15 cellular contexts compared by ENCODE assay signal in the genomic region with DNA sequence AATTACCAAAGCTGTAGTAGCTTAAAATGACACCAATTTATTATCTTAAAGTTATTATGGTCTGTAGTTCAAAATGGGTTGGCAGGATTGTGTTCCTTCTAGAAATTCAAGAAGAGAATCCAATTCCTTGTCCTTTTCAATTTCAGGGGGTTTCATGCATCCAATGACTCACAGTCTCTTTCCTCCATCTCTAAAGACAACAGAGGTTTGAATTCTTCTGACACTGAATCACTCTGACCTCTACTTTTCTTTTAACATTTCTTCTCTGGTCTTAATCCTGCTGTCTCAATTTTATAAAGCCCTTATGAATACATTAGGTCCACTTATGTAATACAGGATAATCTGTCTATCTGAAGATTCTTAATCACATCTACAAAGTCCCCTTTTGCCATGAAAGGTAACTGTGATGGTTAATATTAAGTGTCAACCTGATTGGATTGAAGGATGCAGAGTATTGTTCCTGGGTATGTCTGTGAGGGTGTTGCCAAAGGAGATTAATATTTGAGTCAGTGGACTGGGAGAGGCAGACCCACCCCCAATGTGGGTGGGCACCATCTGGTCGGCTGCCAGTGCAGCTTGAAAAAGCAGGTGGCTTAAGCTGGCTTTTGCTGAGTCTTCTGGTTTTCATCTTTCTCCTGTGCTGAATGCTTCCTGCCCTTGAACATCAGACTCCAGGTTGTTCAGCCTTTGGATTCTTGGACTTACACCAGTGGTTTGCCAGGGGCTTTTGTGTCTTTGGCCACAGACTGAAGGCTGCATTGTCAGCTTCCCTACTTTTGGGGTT.
DNase-seq lines count a peak whose midpoint lies in the region; FAIRE-seq and TF ChIP-seq lines count a peak whose summit lies in the region.
"Had no signal": no experiment of that assay in that cellular context is flagged by ENCODE, and none has a peak within 500 bp of the region (broad histone marks: within the 10 kb centered on the region; RNA-seq: fewer than 3 reads in every experiment).

No MANE protein-coding gene starts in this region.

- no peaks in the 10 kb centered on the region for H3K27me3 Mint-ChIP-seq in astrocyte (ENCODE audit: low read depth, unreplicated experiment)
- H3K27me3 Mint-ChIP-seq: activated B cell treated with CpG ODN at 0.5 μM for 24 hours had no signal

- no peaks in the 10 kb centered on the region for H3K9me3 Mint-ChIP-seq in astrocyte (ENCODE audit: unreplicated experiment)
- H3K9me3 Mint-ChIP-seq: activated B cell treated with CpG ODN at 0.5 μM for 24 hours, neural crest cell had no signal

- peaks cover 38% of the 10 kb centered on the region for H3K4me1 Mint-ChIP-seq in astrocyte (ENCODE audit: low read depth, unreplicated experiment)
- H3K4me1 Mint-ChIP-seq: activated B cell treated with CpG ODN at 0.5 μM for 24 hours had no signal

- no peak overlapping the region for H3K4me3 Mint-ChIP-seq in astrocyte (ENCODE audit: unreplicated experiment)
- H3K4me3 Mint-ChIP-seq: activated B cell treated with CpG ODN at 0.5 μM for 24 hours, neural crest cell had no signal

- WGBS in adrenal gland, 4 donors: 30 to 50% (median 40%) methylated on average over 1 of the region's 1 CpG

- H3K27me3 ChIP-seq in astrocyte (ENCODE audit: insufficient read depth, low read length) (no peaks in the 10 kb centered on the region), adrenal gland (no peaks in the 10 kb centered on the region)

- peak overlapping the region; percentile 86 for H3K27ac Mint-ChIP-seq in astrocyte (ENCODE audit: unreplicated experiment)
- H3K27ac Mint-ChIP-seq: activated B cell treated with CpG ODN at 0.5 μM for 24 hours had no signal

- DNase-seq in A172 (ENCODE audit: low spot score): peak; percentile 62
- peak; percentile 65 for DNase-seq in HS-5 (ENCODE audit: low read depth)
- DNase-seq in astrocyte (ENCODE audit: low read depth): peak; percentile 81
- DNase-seq in islet precursor cell: peak; percentile 57
- DNase-seq in iPS-NIHi11 (ENCODE audit: low spot score): no peak
- no peak for DNase-seq in medulla oblongata (ENCODE audit: extremely low spot score)
- no peak for DNase-seq in adrenal gland
- no peak for DNase-seq in stimulated activated CD4-positive, alpha-beta T cell treated with anti-CD3 and anti-CD28 coated beads, Interleukin-4, amount 100 ng/mL, for 24 hours
- DNase-seq: activated B cell treated with CpG ODN at 0.5 μM for 24 hours; activated CD8-positive, alpha-beta memory T cell treated with anti-CD3 and anti-CD28 coated beads, Interleukin-2, amount 50 U/mL, for 4 hours; Caco-2; NCI-H1694 had no signal

- no peak for FAIRE-seq in astrocyte (lab: Jason Lieb, UNC)
- FAIRE-seq: A204.1 had no signal

- H2AFZ ChIP-seq in astrocyte (ENCODE audit: low read depth, low read length): peak overlapping the region; percentile 2

- TF ChIP-seq CTCF in astrocyte (IDR thresholded peaks at IDR 0.05; ENCODE audit: insufficient read depth, low read depth, low read length) (no peak), adrenal gland (IDR thresholded peaks at IDR 0.05) (no peak)

- H3K27ac ChIP-seq in astrocyte (ENCODE audit: low read depth, low read length) (peak overlapping the region; percentile 68), adrenal gland (no peak overlapping the region)
- H3K27ac ChIP-seq: KMS-11 had no signal

- H3K4me2 ChIP-seq in astrocyte (ENCODE audit: low read length): peak overlapping the region; percentile 73
- H3K4me2 ChIP-seq: KMS-11 had no signal

- intact Hi-C loops in adrenal gland (cut with DNase I): no loop called here

- no peak for TF ChIP-seq POLR2A in adrenal gland (IDR thresholded peaks at IDR 0.05)

- H3K79me2 ChIP-seq in astrocyte (ENCODE audit: insufficient read depth, low read length): no peaks in the 10 kb centered on the region

- H4K20me1 ChIP-seq in astrocyte (ENCODE audit: insufficient read depth, low read length): no peaks in the 10 kb centered on the region

- H3K36me3 ChIP-seq in astrocyte (ENCODE audit: insufficient read depth, low read length) (no peaks in the 10 kb centered on the region), adrenal gland (replicated peaks in 1 of 2) (no peaks in the 10 kb centered on the region)

- peaks cover 32% of the 10 kb centered on the region for H3K4me1 ChIP-seq in astrocyte (ENCODE audit: insufficient read depth, low read length)
- no peaks in the 10 kb centered on the region for H3K4me1 ChIP-seq in adrenal gland (replicated peaks in 1 of 2)
- H3K4me1 ChIP-seq: Caco-2 had no signal

- H3K9ac ChIP-seq in astrocyte (ENCODE audit: low read length): peak overlapping the region; percentile 25
- H3K9ac ChIP-seq: KMS-11 had no signal

- no peaks in the 10 kb centered on the region for H3K9me3 ChIP-seq in astrocyte (ENCODE audit: insufficient read depth, low read depth, low read length)
- no peaks in the 10 kb centered on the region for H3K9me3 ChIP-seq in adrenal gland (replicated peaks in 1 of 3)
- H3K9me3 ChIP-seq: Caco-2 had no signal

- H3K36me3 Mint-ChIP-seq in astrocyte (ENCODE audit: low read depth, unreplicated experiment): no peaks in the 10 kb centered on the region

- H3K4me3 ChIP-seq in astrocyte (ENCODE audit: insufficient read depth, low read depth, low read length) (no peak overlapping the region), adrenal gland (no peak overlapping the region)

Comparison
In these comparisons a context has a peak if more than half of its experiments do, and no peak if none do; other contexts are left out.
1. DNase-seq: peak in A172 (single experiment), HS-5 (single experiment), astrocyte (single experiment) and islet precursor cell (single experiment); none in iPS-NIHi11 (single experiment), medulla oblongata (single experiment), adrenal gland (0 of 7) and stimulated activated CD4-positive, alpha-beta T cell treated with anti-CD3 and anti-CD28 coated beads, Interleukin-4, amount 100 ng/mL, for 24 hours (single experiment).